ENCODE assay signal across 1 cellular context in genomic region chr17:43456661-43457361, GRCh38.
TF ChIP-seq lines count a peak whose summit lies in the region.

No MANE protein-coding gene starts in this region.

TF ChIP-seq in HepG2, 621 proteins besides CTCF, POLR2A, EP300 and RAD21 (continued from another document and continues in another):
- TF ChIP-seq USF2 (IDR thresholded peaks at IDR 0.05; ENCODE audit: low read depth, low read length): peak; percentile 70
- peak; percentile 65; the same call in 1 of the 2 replicates for TF ChIP-seq USF2 (CRISPR knock-in tag; IDR thresholded peaks at IDR 0.05; ENCODE audit: borderline replicate concordance)
- no peak for TF ChIP-seq PRPF4 (IDR thresholded peaks at IDR 0.05; ENCODE audit: low read depth, low read length, poor library complexity, severe bottlenecking)
- no peak for TF ChIP-seq MAZ (IDR thresholded peaks at IDR 0.05; ENCODE audit: borderline replicate concordance, low read depth, low read length)
- peak; percentile 85; the same call in 1 of the 2 replicates for TF ChIP-seq MAZ (CRISPR knock-in tag; IDR thresholded peaks at IDR 0.05; ENCODE audit: low read depth)
- TF ChIP-seq ERF (CRISPR knock-in tag; IDR thresholded peaks at IDR 0.05): peak; percentile 98
- peak; percentile 99; the same call in 1 of the 2 replicates for TF ChIP-seq ZNF788 (CRISPR knock-in tag; IDR thresholded peaks at IDR 0.05; ENCODE audit: borderline replicate concordance)
- TF ChIP-seq ZSCAN31 (CRISPR knock-in tag; IDR thresholded peaks at IDR 0.05; ENCODE audit: low read depth): peak; percentile 99
- TF ChIP-seq DBP (CRISPR knock-in tag; IDR thresholded peaks at IDR 0.05; ENCODE audit: not compliant biosample characterization): no peak
- no peak for TF ChIP-seq JDP2 (CRISPR knock-in tag; IDR thresholded peaks at IDR 0.05; ENCODE audit: borderline replicate concordance)
- TF ChIP-seq NONO (IDR thresholded peaks at IDR 0.05): no peak
- peak; percentile 92 for TF ChIP-seq NONO (CRISPR knock-in tag; conservative IDR thresholded peaks at IDR 0.05)
- peak; percentile 86 for TF ChIP-seq ZBTB26 (CRISPR knock-in tag; IDR thresholded peaks at IDR 0.05; ENCODE audit: borderline replicate concordance)
- TF ChIP-seq ZNF782 (CRISPR knock-in tag; IDR thresholded peaks at IDR 0.05; ENCODE audit: borderline replicate concordance): 0 out of 2 replicates have a peak, but pooled peaks have one; percentile 31
- peak; percentile 99; the same call in 1 of the 2 replicates for TF ChIP-seq MZF1 (CRISPR knock-in tag; IDR thresholded peaks at IDR 0.05; ENCODE audit: borderline replicate concordance)
- peak; percentile 92 for TF ChIP-seq ZBTB43 (CRISPR knock-in tag; conservative IDR thresholded peaks at IDR 0.05)
- TF ChIP-seq ZNF605 (CRISPR knock-in tag; IDR thresholded peaks at IDR 0.05): peak; percentile 84; the same call in 1 of the 2 replicates
- TF ChIP-seq E2F2 (CRISPR knock-in tag; IDR thresholded peaks at IDR 0.05; ENCODE audit: borderline replicate concordance): peak; percentile 66; the same call in 1 of the 2 replicates
- peak; percentile 75; the same call in 1 of the 2 replicates for TF ChIP-seq ZNF512B (CRISPR knock-in tag; IDR thresholded peaks at IDR 0.05; ENCODE audit: borderline replicate concordance)
- peak; percentile 93 for TF ChIP-seq NR2F2 (IDR thresholded peaks at IDR 0.05; ENCODE audit: borderline replicate concordance, low read depth)
- no peak for TF ChIP-seq NRL (CRISPR knock-in tag; IDR thresholded peaks at IDR 0.05; ENCODE audit: borderline replicate concordance)
- no peak; the same call in 1 of the 2 replicates for TF ChIP-seq ZNF615 (CRISPR knock-in tag; IDR thresholded peaks at IDR 0.05; ENCODE audit: borderline replicate concordance)
- no peak for TF ChIP-seq ETV6 (CRISPR knock-in tag; conservative IDR thresholded peaks at IDR 0.05)
- TF ChIP-seq IRF2 (CRISPR knock-in tag; IDR thresholded peaks at IDR 0.05): peak; percentile 98
- peak; percentile 100 for TF ChIP-seq MED1 (CRISPR knock-in tag; IDR thresholded peaks at IDR 0.05)
- peak; percentile 97 for TF ChIP-seq FOXA3 (CRISPR knock-in tag; IDR thresholded peaks at IDR 0.05)
- no peak for TF ChIP-seq ZNF720 (CRISPR knock-in tag; IDR thresholded peaks at IDR 0.05)
- TF ChIP-seq NCOA2 (CRISPR knock-in tag; IDR thresholded peaks at IDR 0.05): peak; percentile 99
- peak; percentile 96 for TF ChIP-seq ZBTB20 (CRISPR knock-in tag; IDR thresholded peaks at IDR 0.05; ENCODE audit: borderline replicate concordance, low read depth)
- TF ChIP-seq ZC3H13 (CRISPR knock-in tag; IDR thresholded peaks at IDR 0.05): peak; percentile 70; the same call in 1 of the 2 replicates
- TF ChIP-seq ZNF101 (CRISPR knock-in tag; IDR thresholded peaks at IDR 0.05; ENCODE audit: borderline replicate concordance, low read depth): no peak
- peak; percentile 97 for TF ChIP-seq HOMEZ (CRISPR knock-in tag; IDR thresholded peaks at IDR 0.05; ENCODE audit: low read depth)
- peak; percentile 67 for TF ChIP-seq HNF1A (IDR thresholded peaks at IDR 0.05; ENCODE audit: low read depth)
- TF ChIP-seq HNF1A (CRISPR knock-in tag; IDR thresholded peaks at IDR 0.05; ENCODE audit: borderline replicate concordance): peak; percentile 96
- TF ChIP-seq ZNF713 (CRISPR knock-in tag; IDR thresholded peaks at IDR 0.05): peak; percentile 89; the same call in 1 of the 2 replicates
- peak; percentile 95 for TF ChIP-seq TCF7 (IDR thresholded peaks at IDR 0.05; ENCODE audit: low read depth)
- TF ChIP-seq ZNF275 (CRISPR knock-in tag; IDR thresholded peaks at IDR 0.05; ENCODE audit: borderline replicate concordance): no peak; the same call in 1 of the 2 replicates
- TF ChIP-seq RARG (CRISPR knock-in tag; IDR thresholded peaks at IDR 0.05; ENCODE audit: low read depth): no peak
- peak; percentile 87; the same call in 1 of the 2 replicates for TF ChIP-seq SOX13 (IDR thresholded peaks at IDR 0.05)
- TF ChIP-seq SOX13 (CRISPR knock-in tag; conservative IDR thresholded peaks at IDR 0.05 in 1 of 2, IDR thresholded peaks at IDR 0.05 in 1 of 2): peak in 1 of 2 experiments; percentile 98; a peak in 2 of 4 replicates
- peak; percentile 82 for TF ChIP-seq BORCS8-MEF2B (CRISPR knock-in tag; IDR thresholded peaks at IDR 0.05)
- TF ChIP-seq MED8 (CRISPR knock-in tag; IDR thresholded peaks at IDR 0.05; ENCODE audit: insufficient replicate concordance): peak; percentile 91
- TF ChIP-seq RBAK (CRISPR knock-in tag; IDR thresholded peaks at IDR 0.05): no peak
- TF ChIP-seq ZBTB7B (CRISPR knock-in tag; IDR thresholded peaks at IDR 0.05): peak; percentile 91
